Comparison of ENCODE assay signal across 1 cellular context in the genomic region with DNA sequence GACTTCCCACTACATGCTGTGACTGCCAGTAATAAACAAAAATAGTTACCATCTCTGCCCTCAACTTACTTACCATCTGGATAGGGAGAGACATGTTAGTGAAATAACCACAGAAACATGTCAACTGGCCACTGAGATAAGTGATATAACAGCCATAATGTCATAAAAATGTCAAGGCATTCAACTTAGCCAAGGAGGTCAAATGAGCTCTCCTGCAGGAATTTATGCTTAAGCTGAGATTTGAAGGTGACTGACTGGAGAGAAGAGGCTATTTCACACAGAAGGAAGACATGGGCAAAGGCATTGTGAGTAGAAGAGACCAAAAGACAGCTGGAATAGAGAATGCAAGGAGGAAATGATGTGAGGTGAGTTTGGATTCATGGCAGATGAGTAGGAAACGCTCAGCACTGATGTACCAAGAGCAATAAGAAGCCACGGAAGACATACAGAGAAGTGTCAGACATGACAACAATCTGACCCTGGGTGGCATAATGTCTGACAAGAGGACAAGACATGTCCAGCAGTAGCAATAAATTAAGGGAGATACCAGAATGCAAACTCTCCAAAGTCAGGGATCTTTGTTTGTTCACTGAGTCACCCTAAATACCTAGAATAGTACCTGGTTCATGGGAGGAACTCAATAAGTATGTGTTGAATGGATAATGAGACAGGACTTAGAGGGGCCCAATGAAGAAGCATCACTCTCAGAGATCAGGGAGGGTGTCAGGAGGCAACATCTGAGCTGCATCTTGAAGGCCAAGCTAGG.
TF ChIP-seq lines count a peak whose summit lies in the region.

No MANE protein-coding gene starts in this region.

TF ChIP-seq in IMR-90, 13 proteins besides CTCF, POLR2A, EP300 and RAD21:
- no peak for TF ChIP-seq FOS (IDR thresholded peaks at IDR 0.05; ENCODE audit: low read depth, low read length)
- no peak for TF ChIP-seq RFX5 (IDR thresholded peaks at IDR 0.05; ENCODE audit: low read depth, low read length)
- TF ChIP-seq BHLHE40 (IDR thresholded peaks at IDR 0.05; ENCODE audit: low read depth, low read length), result no peak
- no peak for TF ChIP-seq SMC3 (IDR thresholded peaks at IDR 0.05; ENCODE audit: low read depth, low read length)
- no peak for TF ChIP-seq CEBPB (IDR thresholded peaks at IDR 0.05; ENCODE audit: low read depth, low read length)
- no peak for TF ChIP-seq RCOR1 (IDR thresholded peaks at IDR 0.05; ENCODE audit: insufficient replicate concordance, low read length)
- TF ChIP-seq, protein P1, sequence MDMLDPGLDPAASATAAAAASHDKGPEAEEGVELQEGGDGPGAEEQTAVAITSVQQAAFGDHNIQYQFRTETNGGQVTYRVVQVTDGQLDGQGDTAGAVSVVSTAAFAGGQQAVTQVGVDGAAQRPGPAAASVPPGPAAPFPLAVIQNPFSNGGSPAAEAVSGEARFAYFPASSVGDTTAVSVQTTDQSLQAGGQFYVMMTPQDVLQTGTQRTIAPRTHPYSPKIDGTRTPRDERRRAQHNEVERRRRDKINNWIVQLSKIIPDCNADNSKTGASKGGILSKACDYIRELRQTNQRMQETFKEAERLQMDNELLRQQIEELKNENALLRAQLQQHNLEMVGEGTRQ (IDR thresholded peaks at IDR 0.05; ENCODE audit: low read depth, low read length), result no peak
- no peak for TF ChIP-seq MAFK (IDR thresholded peaks at IDR 0.05; ENCODE audit: low read depth, low read length)
- TF ChIP-seq MAZ (IDR thresholded peaks at IDR 0.05; ENCODE audit: borderline replicate concordance, low read depth, low read length), result no peak
- no peak for TF ChIP-seq NFE2L2 (IDR thresholded peaks at IDR 0.05; ENCODE audit: low read depth, low read length)
- TF ChIP-seq CHD1 (IDR thresholded peaks at IDR 0.05; ENCODE audit: low read depth, low read length), result no peak
- TF ChIP-seq MXI1 (IDR thresholded peaks at IDR 0.05; ENCODE audit: borderline replicate concordance, low read depth, low read length), result no peak
- TF ChIP-seq, protein P2, sequence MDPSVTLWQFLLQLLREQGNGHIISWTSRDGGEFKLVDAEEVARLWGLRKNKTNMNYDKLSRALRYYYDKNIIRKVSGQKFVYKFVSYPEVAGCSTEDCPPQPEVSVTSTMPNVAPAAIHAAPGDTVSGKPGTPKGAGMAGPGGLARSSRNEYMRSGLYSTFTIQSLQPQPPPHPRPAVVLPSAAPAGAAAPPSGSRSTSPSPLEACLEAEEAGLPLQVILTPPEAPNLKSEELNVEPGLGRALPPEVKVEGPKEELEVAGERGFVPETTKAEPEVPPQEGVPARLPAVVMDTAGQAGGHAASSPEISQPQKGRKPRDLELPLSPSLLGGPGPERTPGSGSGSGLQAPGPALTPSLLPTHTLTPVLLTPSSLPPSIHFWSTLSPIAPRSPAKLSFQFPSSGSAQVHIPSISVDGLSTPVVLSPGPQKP (IDR thresholded peaks at IDR 0.05; ENCODE audit: borderline replicate concordance, low read depth, low read length), result no peak
